Comparison of ENCODE assay signal across 10 cellular contexts in genomic region chr9:127896395-127897193, GRCh38. TPM values are rescaled to one million over a fixed set of nuclear protein-coding genes. Genes with fewer than 3 reads are reported as not detected.
DNase-seq lines count a peak whose midpoint lies in the region; ATAC-seq and TF ChIP-seq lines count a peak whose summit lies in the region.
"Had no signal": no experiment of that assay in that cellular context is flagged by ENCODE, and none has a peak within 500 bp of the region (broad histone marks: within the 10 kb centered on the region; RNA-seq: fewer than 3 reads in every experiment).

No MANE protein-coding gene starts in this region.

- no peak overlapping the region for H3K27ac Mint-ChIP-seq in activated naive CD4-positive, alpha-beta T cell treated with anti-CD3 and anti-CD28 coated beads for 36 hours
- H3K27ac Mint-ChIP-seq: activated CD8-positive, alpha-beta T cell treated with anti-CD3 and anti-CD28 coated beads, Interleukin-2, amount 10 ng/mL, durations not matched to agents 7 days and 5 days had no signal

- peak overlapping the region; percentile 30 for H3K9ac ChIP-seq in HUES6 (ENCODE audit: low read length)
- no peak overlapping the region for H3K9ac ChIP-seq in colonic mucosa (ENCODE audit: low read depth in 2 of 2, low read length in 2 of 2)
- H3K9ac ChIP-seq in mesenchymal stem cell (ENCODE audit: low read length) = peak overlapping the region; percentile 83

- H3K27ac ChIP-seq in HUES6 (ENCODE audit: low read depth, low read length) (no peak overlapping the region), colonic mucosa (no peak overlapping the region), mesenchymal stem cell (ENCODE audit: low read length, poor library complexity, severe bottlenecking) (peak overlapping the region; percentile 10), suprapubic skin (peak overlapping the region; percentile 97)

- DNase-seq in colonic mucosa (peak; percentile 15), mesenchymal stem cell (no peak), suprapubic skin (ENCODE audit: low spot score in 2 of 2) (no peak), GM10266 (ENCODE audit: extremely low spot score) (no peak), A172 (ENCODE audit: low spot score) (no peak)
- no peak for DNase-seq in activated naive CD4-positive, alpha-beta T cell treated with anti-CD3 and anti-CD28 coated beads for 36 hours
- DNase-seq: activated CD8-positive, alpha-beta T cell treated with anti-CD3 and anti-CD28 coated beads, Interleukin-2, amount 10 ng/mL, durations not matched to agents 7 days and 5 days; NCI-H345 had no signal

- peak overlapping the region; percentile 41 for H3K4me2 ChIP-seq in mesenchymal stem cell (ENCODE audit: low read length, poor library complexity, severe bottlenecking)

- peaks cover 4% of the 10 kb centered on the region for H3K9me3 Mint-ChIP-seq in activated naive CD4-positive, alpha-beta T cell treated with anti-CD3 and anti-CD28 coated beads for 36 hours

- no peak overlapping the region for H3K23ac ChIP-seq in mesenchymal stem cell (ENCODE audit: low read length in 2 of 2)

- H3K4me3 ChIP-seq in HUES6 (ENCODE audit: low read depth, low read length) = peak overlapping the region; percentile 37
- H3K4me3 ChIP-seq in colonic mucosa = no peak overlapping the region
- H3K4me3 ChIP-seq in mesenchymal stem cell (ENCODE audit: insufficient read depth in 1 of 2, low read depth in 1 of 2, low read length in 2 of 2) = peak overlapping the region in 1 of 2 experiments; percentile 76
- peak overlapping the region; percentile 97 for H3K4me3 ChIP-seq in suprapubic skin

- no peak overlapping the region for H3K4ac ChIP-seq in mesenchymal stem cell (ENCODE audit: low read depth in 1 of 2, low read length in 2 of 2)

- peaks cover 28% of the 10 kb centered on the region for H3K4me1 Mint-ChIP-seq in activated naive CD4-positive, alpha-beta T cell treated with anti-CD3 and anti-CD28 coated beads for 36 hours (ENCODE audit: low read depth)

- peaks cover 48% of the 10 kb centered on the region for H3K36me3 ChIP-seq in HUES6 (ENCODE audit: control insufficient read depth, insufficient read depth, low read length)
- H3K36me3 ChIP-seq in colonic mucosa = peaks cover 37% of the 10 kb centered on the region
- H3K36me3 ChIP-seq in mesenchymal stem cell (ENCODE audit: control insufficient read depth in 1 of 2, insufficient read depth in 2 of 2, low read depth in 1 of 2, low read length in 2 of 2) = peaks cover 46 to 53% of the 10 kb centered on the region in 2 experiments
- H3K36me3 ChIP-seq in suprapubic skin = peaks cover 48% of the 10 kb centered on the region

- peak overlapping the region; percentile 49 to 75 for H2BK12ac ChIP-seq in mesenchymal stem cell (ENCODE audit: low read length in 2 of 2)

- no peak overlapping the region for H3K4me3 Mint-ChIP-seq in activated naive CD4-positive, alpha-beta T cell treated with anti-CD3 and anti-CD28 coated beads for 36 hours

- peak overlapping the region; percentile 6 for H2AK5ac ChIP-seq in mesenchymal stem cell (ENCODE audit: low read length, severe bottlenecking)

- H2BK5ac ChIP-seq in mesenchymal stem cell (ENCODE audit: low read depth, low read length, poor library complexity, severe bottlenecking) = no peak overlapping the region

- intact Hi-C loops in colonic mucosa (cut with DNase I) = no loop called here
- intact Hi-C loops in activated naive CD4-positive, alpha-beta T cell treated with anti-CD3 and anti-CD28 coated beads for 36 hours (cut with micrococcal nuclease) = no loop called here

- CTCF ChIA-PET in activated naive CD4-positive, alpha-beta T cell treated with anti-CD3 and anti-CD28 coated beads for 36 hours (lab: Charles Lee) = interaction anchor here (0.9 to 1.0 kb wide), 2 partner anchors 27 to 40 kb away, joined by 3 to 4 read pairs; no protein-coding TSS in a partner anchor

- H4K91ac ChIP-seq in mesenchymal stem cell (ENCODE audit: low read length) = peak overlapping the region; percentile 9

- peaks cover 27% of the 10 kb centered on the region for H3K4me1 ChIP-seq in HUES6 (ENCODE audit: control insufficient read depth, insufficient read depth, low read length)
- H3K4me1 ChIP-seq in colonic mucosa = peaks cover 12% of the 10 kb centered on the region
- H3K4me1 ChIP-seq in mesenchymal stem cell (ENCODE audit: control insufficient read depth, insufficient read depth, low read depth, low read length) = peaks cover 29% of the 10 kb centered on the region
- H3K4me1 ChIP-seq in suprapubic skin = peaks cover 39% of the 10 kb centered on the region

- peaks cover 39% of the 10 kb centered on the region for H3K79me1 ChIP-seq in mesenchymal stem cell (replicated peaks; ENCODE audit: low read length, poor library complexity, severe bottlenecking)

- no peak for ATAC-seq in HG02610 (IDR thresholded peaks at IDR 0.05; ENCODE audit: unreplicated experiment)
- ATAC-seq: activated CD8-positive, alpha-beta T cell treated with anti-CD3 and anti-CD28 coated beads, Interleukin-2, amount 10 ng/mL, durations not matched to agents 7 days and 5 days had no signal

- no peak for TF ChIP-seq EP300 in suprapubic skin (IDR thresholded peaks at IDR 0.05)

- WGBS in mesenchymal stem cell = 84% methylated on average over 16 of the region's 16 CpGs
- WGBS in suprapubic skin = 77% methylated on average over 10 of the region's 16 CpGs

- no peaks in the 10 kb centered on the region for H3K27me3 Mint-ChIP-seq in activated naive CD4-positive, alpha-beta T cell treated with anti-CD3 and anti-CD28 coated beads for 36 hours (ENCODE audit: low read depth)

- H3K36me3 Mint-ChIP-seq in activated naive CD4-positive, alpha-beta T cell treated with anti-CD3 and anti-CD28 coated beads for 36 hours (ENCODE audit: low read depth) = peaks cover 46% of the 10 kb centered on the region

- peaks cover 4% of the 10 kb centered on the region; the same call in 1 of the 2 replicates for H3K27me3 ChIP-seq in HUES6 (ENCODE audit: control insufficient read depth, insufficient read depth, low read length)
- no peaks in the 10 kb centered on the region for H3K27me3 ChIP-seq in colonic mucosa
- H3K27me3 ChIP-seq in mesenchymal stem cell (ENCODE audit: control insufficient read depth in 1 of 2, insufficient read depth in 1 of 2, low read length in 2 of 2) = no peaks in the 10 kb centered on the region
- H3K27me3 ChIP-seq in suprapubic skin = no peaks in the 10 kb centered on the region

- no peak for TF ChIP-seq POLR2A in suprapubic skin (IDR thresholded peaks at IDR 0.05)

- no peak overlapping the region for H2BK15ac ChIP-seq in mesenchymal stem cell (ENCODE audit: low read depth, poor library complexity, severe bottlenecking)

- peak overlapping the region; percentile 54 for H2BK120ac ChIP-seq in mesenchymal stem cell (ENCODE audit: low read depth, low read length)

- peak overlapping the region; percentile 42 to 61 for H3K18ac ChIP-seq in mesenchymal stem cell (ENCODE audit: low read depth in 1 of 2, low read length in 2 of 2)

- peaks cover 8% of the 10 kb centered on the region; the same call in 1 of the 2 replicates for H3K9me3 ChIP-seq in HUES6 (ENCODE audit: control insufficient read depth, insufficient read depth, low read depth, low read length)
- H3K9me3 ChIP-seq in colonic mucosa = no peaks in the 10 kb centered on the region
- H3K9me3 ChIP-seq in mesenchymal stem cell (ENCODE audit: control insufficient read depth, low read length) = no peaks in the 10 kb centered on the region
- peaks cover 8% of the 10 kb centered on the region for H3K9me3 ChIP-seq in suprapubic skin

- peak overlapping the region; percentile 74 for H4K8ac ChIP-seq in mesenchymal stem cell (ENCODE audit: low read length)

- TF ChIP-seq CTCF in colonic mucosa (IDR thresholded peaks at IDR 0.05) (no peak), suprapubic skin (IDR thresholded peaks at IDR 0.05) (no peak), GM10266 (IDR thresholded peaks at IDR 0.05; ENCODE audit: control insufficient read depth, insufficient read depth, low read depth, missing control alignments) (no peak)

- H3K14ac ChIP-seq in mesenchymal stem cell (ENCODE audit: low read length in 2 of 2) = no peak overlapping the region

- H2AFZ ChIP-seq in mesenchymal stem cell (ENCODE audit: low read depth, low read length) = no peak overlapping the region

RNA-seq across cellular contexts. Expression of gene ST6GALNAC6, which starts 2.8 kb away (rescaled TPM):
- total RNA-seq in colonic mucosa = 100 to 1,000 TPM; 251 to 279 TPM
- 45.2 TPM for polyA plus RNA-seq in mesenchymal stem cell (2013, experiment 1 of 2)
- 45.9 TPM for polyA plus RNA-seq in mesenchymal stem cell (2013, experiment 2 of 2)
- total RNA-seq in suprapubic skin = 10 to 100 TPM; 41.6 to 50.5 (median 47.0) TPM
- total RNA-seq in A172 (2014; rRNA removed; shearing (Covaris generic)) = 40.6 and 61.6 TPM in 2 replicates
- total RNA-seq in activated naive CD4-positive, alpha-beta T cell treated with anti-CD3 and anti-CD28 coated beads for 36 hours = 10 to 100 TPM; 28.7 to 29.1 TPM

RNA-seq across cellular contexts. Expression of gene AK1, which starts 19.1 kb away (rescaled TPM):
- 100 to 1,000 TPM; 159 to 166 TPM for total RNA-seq in colonic mucosa
- polyA plus RNA-seq in mesenchymal stem cell (2013, experiment 1 of 2) = 127 TPM
- polyA plus RNA-seq in mesenchymal stem cell (2013, experiment 2 of 2) = 132 TPM
- total RNA-seq in suprapubic skin = 10 to 100 TPM; 22.6 to 36.0 (median 26.0) TPM
- total RNA-seq in A172 (2014; rRNA removed; shearing (Covaris generic)) = 151 and 173 TPM in 2 replicates
- total RNA-seq in activated naive CD4-positive, alpha-beta T cell treated with anti-CD3 and anti-CD28 coated beads for 36 hours = 10 to 100 TPM; 11.8 to 11.9 TPM

RNA-seq across cellular contexts. Expression of gene ST6GALNAC4, which starts 20.2 kb away (rescaled TPM):
- 10 to 100 TPM; 25.4 to 66.5 TPM for total RNA-seq in colonic mucosa
- polyA plus RNA-seq in mesenchymal stem cell (2013, experiment 1 of 2) = 32.1 TPM
- polyA plus RNA-seq in mesenchymal stem cell (2013, experiment 2 of 2) = 29.4 TPM
- 10 to 100 TPM; 14.6 to 25.2 (median 20.2) TPM for total RNA-seq in suprapubic skin
- total RNA-seq in A172 (2014; rRNA removed; shearing (Covaris generic)) = 32.7 and 38.3 TPM in 2 replicates
- 10 to 100 TPM; 22.3 to 24.6 TPM for total RNA-seq in activated naive CD4-positive, alpha-beta T cell treated with anti-CD3 and anti-CD28 coated beads for 36 hours

RNA-seq across cellular contexts. Expression of gene PIP5KL1, which starts 34.0 kb away (rescaled TPM):
- total RNA-seq in colonic mucosa (under 1 TPM; 0.85 to 0.89 TPM), suprapubic skin (10 to 100 TPM in 1 of 4 donors, 1 to 10 TPM in 3; 5.8 to 14.7 (median 9.2) TPM)
- polyA plus RNA-seq in mesenchymal stem cell (2013, experiment 1 of 2) = 2.0 TPM
- polyA plus RNA-seq in mesenchymal stem cell (2013, experiment 2 of 2) = 1.8 TPM
- total RNA-seq in A172 (2014; rRNA removed; shearing (Covaris generic)) = 1.6 and 3.4 TPM in 2 replicates
- total RNA-seq in activated naive CD4-positive, alpha-beta T cell treated with anti-CD3 and anti-CD28 coated beads for 36 hours = 1 to 10 TPM; 1.1 to 1.8 TPM

RNA-seq across cellular contexts. Expression of gene DPM2, which starts 41.1 kb away (rescaled TPM):
- total RNA-seq in colonic mucosa (10 to 100 TPM; 25.7 to 38.9 TPM), suprapubic skin (10 to 100 TPM; 19.4 to 39.7 (median 30.6) TPM)
- polyA plus RNA-seq in mesenchymal stem cell (2013, experiment 1 of 2) = 29.7 TPM
- 30.1 TPM for polyA plus RNA-seq in mesenchymal stem cell (2013, experiment 2 of 2)
- 49.7 and 50.5 TPM in 2 replicates for total RNA-seq in A172 (2014; rRNA removed; shearing (Covaris generic))
- 10 to 100 TPM; 41.6 to 43.4 TPM for total RNA-seq in activated naive CD4-positive, alpha-beta T cell treated with anti-CD3 and anti-CD28 coated beads for 36 hours

Comparison
In these comparisons a context has a peak if more than half of its experiments do, and no peak if none do; other contexts are left out.
1. H3K27ac ChIP-seq: peak in mesenchymal stem cell (single experiment) and suprapubic skin (single experiment); none in HUES6 (single experiment) and colonic mucosa (single experiment).
2. H3K9ac ChIP-seq: peak in HUES6 (single experiment) and mesenchymal stem cell (single experiment); none in colonic mucosa (0 of 2).